In genomic region chr14:22837059-22837749, GRCh38 we compare ENCODE assay signal across 9 cellular contexts. TPM values are rescaled to one million over a fixed set of nuclear protein-coding genes. Genes with fewer than 3 reads are reported as not detected.
DNase-seq lines count a peak whose midpoint lies in the region; ATAC-seq lines count a peak whose summit lies in the region.
"Had no signal": no experiment of that assay in that cellular context is flagged by ENCODE, and none has a peak within 500 bp of the region (broad histone marks: within the 10 kb centered on the region; RNA-seq: fewer than 3 reads in every experiment).

No MANE protein-coding gene starts in this region.

- H3K4me3 ChIP-seq in trophoblast cell (ENCODE audit: low read depth, low read length): peak overlapping the region; percentile 98

- H3K79me1 ChIP-seq in trophoblast cell (ENCODE audit: low read length): peaks cover 40% of the 10 kb centered on the region

- no peak overlapping the region for H3K23ac ChIP-seq in trophoblast cell (ENCODE audit: low read length)

- H2BK5ac ChIP-seq in trophoblast cell (ENCODE audit: low read depth, low read length, poor library complexity): peak overlapping the region; percentile 96

- peak overlapping the region; percentile 99 for H3K14ac ChIP-seq in trophoblast cell (ENCODE audit: low read length)

- in situ Hi-C loops in G401 (cut with HindIII; ENCODE audit: low sequenced_read_pairs): no loop called here

- no peak for ATAC-seq in GM21367 (IDR thresholded peaks at IDR 0.05; ENCODE audit: unreplicated experiment)

- H3K27me3 ChIP-seq in trophoblast cell (ENCODE audit: insufficient read depth, low read length): no peaks in the 10 kb centered on the region

- peak overlapping the region; percentile 99 for H2BK120ac ChIP-seq in trophoblast cell (ENCODE audit: insufficient read depth, low read length, poor library complexity)

- peak overlapping the region; percentile 66 for H2AFZ ChIP-seq in trophoblast cell (ENCODE audit: insufficient read depth, low read length, poor library complexity)

- DNase-seq in activated T-cell treated with anti-CD3 and anti-CD28 coated beads, Interleukin-2, amount 50 U/mL, for 24 hours: peak; percentile 59
- DNase-seq in activated T-cell treated with anti-CD3 and anti-CD28 coated beads for 4 hours (no peak), head of caudate nucleus (peak in 27 of 42 donors; percentile 27 to 77 (median 45)), trophoblast cell (peak in 1 of 2 donors; percentile 67), G401 (ENCODE audit: low spot score) (no peak), NCI-H510A (lab: John Stamatoyannopoulos, UW) (no peak)
- DNase-seq in activated T-helper 2 cell treated with anti-CD3 and anti-CD28 coated beads, Interferon-gamma antibody, Interleukin-2, Interleukin-4, amounts not matched to agents 10 μg/mL and 5 μg/mL and 100 μg/mL, durations not matched to agents 14 hours and 24 hours and 36 hours (ENCODE audit: low spot score): no peak

- peak overlapping the region; percentile 78 for H4K8ac ChIP-seq in trophoblast cell (ENCODE audit: low read depth, low read length)

- peak overlapping the region; percentile 84 for H3K27ac ChIP-seq in trophoblast cell (ENCODE audit: low read depth, low read length)

- H3K9me3 ChIP-seq in trophoblast cell (ENCODE audit: insufficient read depth, low read depth, low read length): peaks cover 6% of the 10 kb centered on the region

- peak overlapping the region; percentile 98 for H3K18ac ChIP-seq in trophoblast cell (ENCODE audit: low read length)

- H3K4ac ChIP-seq in trophoblast cell (ENCODE audit: low read depth, low read length): peak overlapping the region; percentile 98

- peaks cover 36 to 38% of the 10 kb centered on the region in 2 experiments for H3K36me3 ChIP-seq in trophoblast cell (ENCODE audit: control insufficient read depth in 1 of 2, insufficient read depth in 2 of 2, low read length in 2 of 2)

- H2BK12ac ChIP-seq in trophoblast cell (ENCODE audit: low read length): peak overlapping the region; percentile 55

- peak overlapping the region; percentile 79 for H3K4me2 ChIP-seq in trophoblast cell (ENCODE audit: low read length)

- peaks cover 14% of the 10 kb centered on the region for H3K4me1 Mint-ChIP-seq in activated T-cell treated with anti-CD3 and anti-CD28 coated beads, Interleukin-2, amount 50 U/mL, for 24 hours (ENCODE audit: low read depth)
- H3K4me1 Mint-ChIP-seq in activated T-helper 2 cell treated with anti-CD3 and anti-CD28 coated beads, Interferon-gamma antibody, Interleukin-2, Interleukin-4, amounts not matched to agents 10 μg/mL and 5 μg/mL and 100 μg/mL, durations not matched to agents 14 hours and 24 hours and 36 hours (ENCODE audit: low read depth): peaks cover 3% of the 10 kb centered on the region

- H3K9me3 Mint-ChIP-seq in activated T-cell treated with anti-CD3 and anti-CD28 coated beads, Interleukin-2, amount 50 U/mL, for 24 hours: no peaks in the 10 kb centered on the region
- no peaks in the 10 kb centered on the region for H3K9me3 Mint-ChIP-seq in activated T-helper 2 cell treated with anti-CD3 and anti-CD28 coated beads, Interferon-gamma antibody, Interleukin-2, Interleukin-4, amounts not matched to agents 10 μg/mL and 5 μg/mL and 100 μg/mL, durations not matched to agents 14 hours and 24 hours and 36 hours

- H3K27me3 Mint-ChIP-seq in activated T-cell treated with anti-CD3 and anti-CD28 coated beads, Interleukin-2, amount 50 U/mL, for 24 hours: peaks cover 21% of the 10 kb centered on the region
- peaks cover 21% of the 10 kb centered on the region for H3K27me3 Mint-ChIP-seq in activated T-helper 2 cell treated with anti-CD3 and anti-CD28 coated beads, Interferon-gamma antibody, Interleukin-2, Interleukin-4, amounts not matched to agents 10 μg/mL and 5 μg/mL and 100 μg/mL, durations not matched to agents 14 hours and 24 hours and 36 hours (ENCODE audit: low read depth)

- H3K79me2 ChIP-seq in trophoblast cell (ENCODE audit: control insufficient read depth, insufficient read depth, low read length, poor library complexity): peaks cover 32% of the 10 kb centered on the region

- H2AK5ac ChIP-seq in trophoblast cell (ENCODE audit: low read length): peak overlapping the region; percentile 94

- WGBS in trophoblast cell (ENCODE audit: extremely low coverage, insufficient coverage, insufficient read length): no CpG with 5 or more reads among the region's 60 CpGs

- intact Hi-C loops in activated T-helper 2 cell treated with anti-CD3 and anti-CD28 coated beads, Interferon-gamma antibody, Interleukin-2, Interleukin-4, amounts not matched to agents 10 μg/mL and 5 μg/mL and 100 μg/mL, durations not matched to agents 14 hours and 24 hours and 36 hours (cut with micrococcal nuclease): no loop called here
- intact Hi-C loops in head of caudate nucleus (cut with DNase I): loop anchor here (10.0 kb wide), 2 partner anchors 68 to 262 kb away; no protein-coding TSS in a partner anchor

- peak overlapping the region; percentile 52 for H3K27ac Mint-ChIP-seq in activated T-cell treated with anti-CD3 and anti-CD28 coated beads, Interleukin-2, amount 50 U/mL, for 24 hours
- no peak overlapping the region for H3K27ac Mint-ChIP-seq in activated T-helper 2 cell treated with anti-CD3 and anti-CD28 coated beads, Interferon-gamma antibody, Interleukin-2, Interleukin-4, amounts not matched to agents 10 μg/mL and 5 μg/mL and 100 μg/mL, durations not matched to agents 14 hours and 24 hours and 36 hours

- H4K12ac ChIP-seq in trophoblast cell (ENCODE audit: low read depth, low read length): peak overlapping the region; percentile 95

- peaks cover 14 to 23% of the 10 kb centered on the region in 2 experiments for H3K4me1 ChIP-seq in trophoblast cell (ENCODE audit: control insufficient read depth in 1 of 2, insufficient read depth in 2 of 2, low read length in 2 of 2)

- H4K91ac ChIP-seq in trophoblast cell (ENCODE audit: low read depth, low read length): peak overlapping the region; percentile 93

- peak overlapping the region; percentile 67 for H3K4me3 Mint-ChIP-seq in activated T-cell treated with anti-CD3 and anti-CD28 coated beads, Interleukin-2, amount 50 U/mL, for 24 hours
- peak overlapping the region; percentile 60 for H3K4me3 Mint-ChIP-seq in activated T-helper 2 cell treated with anti-CD3 and anti-CD28 coated beads, Interferon-gamma antibody, Interleukin-2, Interleukin-4, amounts not matched to agents 10 μg/mL and 5 μg/mL and 100 μg/mL, durations not matched to agents 14 hours and 24 hours and 36 hours (ENCODE audit: low read depth)

- peak overlapping the region; percentile 99 for H3K9ac ChIP-seq in trophoblast cell (ENCODE audit: low read length)

- H3K36me3 Mint-ChIP-seq in activated T-cell treated with anti-CD3 and anti-CD28 coated beads, Interleukin-2, amount 50 U/mL, for 24 hours (ENCODE audit: low read depth): peaks cover 40% of the 10 kb centered on the region
- H3K36me3 Mint-ChIP-seq in activated T-helper 2 cell treated with anti-CD3 and anti-CD28 coated beads, Interferon-gamma antibody, Interleukin-2, Interleukin-4, amounts not matched to agents 10 μg/mL and 5 μg/mL and 100 μg/mL, durations not matched to agents 14 hours and 24 hours and 36 hours (ENCODE audit: low read depth): peaks cover 43% of the 10 kb centered on the region

RNA-seq across cellular contexts. Expression of gene MMP14, which starts 0.8 kb away (rescaled TPM):
- 2.6 and 2.7 TPM in 2 replicates for total RNA-seq in activated T-helper 2 cell treated with anti-CD3 and anti-CD28 coated beads, Interferon-gamma antibody, Interleukin-2, Interleukin-4, amounts not matched to agents 10 μg/mL and 5 μg/mL and 100 μg/mL, durations not matched to agents 14 hours and 24 hours and 36 hours
- 1,258 and 1,302 TPM in 2 replicates for polyA plus RNA-seq in trophoblast cell (2013)
- 294 and 298 TPM in 2 replicates for total RNA-seq in G401 (2014; rRNA removed; shearing (Covaris generic))

RNA-seq across cellular contexts. Expression of gene MRPL52, which starts 7.5 kb away (rescaled TPM):
- 173 and 175 TPM in 2 replicates for total RNA-seq in activated T-helper 2 cell treated with anti-CD3 and anti-CD28 coated beads, Interferon-gamma antibody, Interleukin-2, Interleukin-4, amounts not matched to agents 10 μg/mL and 5 μg/mL and 100 μg/mL, durations not matched to agents 14 hours and 24 hours and 36 hours
- 216 and 219 TPM in 2 replicates for polyA plus RNA-seq in trophoblast cell (2013)
- 77.9 and 133 TPM in 2 replicates for total RNA-seq in G401 (2014; rRNA removed; shearing (Covaris generic))

RNA-seq across cellular contexts. Expression of gene SLC7A7, which starts 22.0 kb away (rescaled TPM):
- 0.25 TPM in 1 of 2 replicates, not detected in the other for total RNA-seq in activated T-helper 2 cell treated with anti-CD3 and anti-CD28 coated beads, Interferon-gamma antibody, Interleukin-2, Interleukin-4, amounts not matched to agents 10 μg/mL and 5 μg/mL and 100 μg/mL, durations not matched to agents 14 hours and 24 hours and 36 hours
- 44.4 and 49.4 TPM in 2 replicates for polyA plus RNA-seq in trophoblast cell (2013)
- 27.3 and 28.1 TPM in 2 replicates for total RNA-seq in G401 (2014; rRNA removed; shearing (Covaris generic))

RNA-seq across cellular contexts. Expression of gene LRP10, which starts 34.3 kb away (rescaled TPM):
- 38.9 and 40.5 TPM in 2 replicates for total RNA-seq in activated T-helper 2 cell treated with anti-CD3 and anti-CD28 coated beads, Interferon-gamma antibody, Interleukin-2, Interleukin-4, amounts not matched to agents 10 μg/mL and 5 μg/mL and 100 μg/mL, durations not matched to agents 14 hours and 24 hours and 36 hours
- 32.8 and 36.9 TPM in 2 replicates for polyA plus RNA-seq in trophoblast cell (2013)
- total RNA-seq in G401 (2014; rRNA removed; shearing (Covaris generic)): 37.1 and 41.5 TPM in 2 replicates

RNA-seq across cellular contexts. Expression of gene REM2, which starts 45.8 kb away (rescaled TPM):
- total RNA-seq in activated T-helper 2 cell treated with anti-CD3 and anti-CD28 coated beads, Interferon-gamma antibody, Interleukin-2, Interleukin-4, amounts not matched to agents 10 μg/mL and 5 μg/mL and 100 μg/mL, durations not matched to agents 14 hours and 24 hours and 36 hours: 0.28 and 0.30 TPM in 2 replicates
- polyA plus RNA-seq in trophoblast cell (2013): 0.72 and 0.82 TPM in 2 replicates
- not detected in 2 replicates for total RNA-seq in G401 (2014; rRNA removed; shearing (Covaris generic))
- total RNA-seq: dermis microvascular lymphatic vessel endothelial cell had no signal

Comparison
In these comparisons a context has a peak if more than half of its experiments do, and no peak if none do; other contexts are left out.
1. DNase-seq: peak in activated T-cell treated with anti-CD3 and anti-CD28 coated beads, Interleukin-2, amount 50 U/mL, for 24 hours (single experiment) and head of caudate nucleus (27 of 42); none in activated T-cell treated with anti-CD3 and anti-CD28 coated beads for 4 hours (single experiment), activated T-helper 2 cell treated with anti-CD3 and anti-CD28 coated beads, Interferon-gamma antibody, Interleukin-2, Interleukin-4, amounts not matched to agents 10 μg/mL and 5 μg/mL and 100 μg/mL, durations not matched to agents 14 hours and 24 hours and 36 hours (single experiment), G401 (single experiment) and NCI-H510A (single experiment).
2. RNA of gene MMP14, which starts 0.8 kb away (total RNA-seq): 294 to 298 TPM in G401; 2.6 to 2.7 TPM in activated T-helper 2 cell treated with anti-CD3 and anti-CD28 coated beads, Interferon-gamma antibody, Interleukin-2, Interleukin-4, amounts not matched to agents 10 μg/mL and 5 μg/mL and 100 μg/mL, durations not matched to agents 14 hours and 24 hours and 36 hours; every median in the first group is over 10 times any median in the second.
3. RNA of gene SLC7A7, which starts 22.0 kb away (total RNA-seq): 27.3 to 28.1 TPM in G401; 0.25 TPM in activated T-helper 2 cell treated with anti-CD3 and anti-CD28 coated beads, Interferon-gamma antibody, Interleukin-2, Interleukin-4, amounts not matched to agents 10 μg/mL and 5 μg/mL and 100 μg/mL, durations not matched to agents 14 hours and 24 hours and 36 hours; every median in the first group is over 10 times any median in the second.